21 cellular contexts compared by ENCODE assay signal in genomic region chr5:100043475-100043874, GRCh38.
"Had no signal": no experiment of that assay in that cellular context is flagged by ENCODE, and none has a peak within 500 bp of the region (broad histone marks: within the 10 kb centered on the region; RNA-seq: fewer than 3 reads in every experiment).

No MANE protein-coding gene starts in this region.

- H3K9me3 ChIP-seq: esophagus squamous epithelium, left ventricle myocardium inferior, pancreas, stomach, thoracic aorta, transverse colon had no signal

- H3K4me3 ChIP-seq: esophagus squamous epithelium, left ventricle myocardium inferior, lung, pancreas, stomach, thoracic aorta, transverse colon had no signal

- H3K4me1 ChIP-seq: esophagus squamous epithelium, foreskin keratinocyte, left ventricle myocardium inferior, pancreas, stomach, transverse colon had no signal

- H3K27ac ChIP-seq: esophagus squamous epithelium, foreskin keratinocyte, left ventricle myocardium inferior, pancreas, stomach, thoracic aorta, transverse colon had no signal

- ATAC-seq: foreskin keratinocyte; left cardiac atrium; natural killer cell treated with Interleukin-12 subunit alpha and Interleukin-12 subunit beta and Interleukin-15 and Interleukin-18, amount 100 ng/mL, for 72 hours; pancreas; right cardiac atrium had no signal

- DNase-seq: dermis blood vessel endothelial cell; esophagus squamous epithelium; foreskin keratinocyte; immature natural killer cell; left cardiac atrium; left ventricle myocardium inferior; mesenchymal stem cell; midbrain; occipital lobe; pancreas; right cardiac atrium; small intestine; stimulated activated CD4-positive, alpha-beta T cell treated with anti-CD3 and anti-CD28 coated beads, Interleukin-12 subunit alpha, Interleukin-12 subunit beta, amount 100 ng/mL, for 4 hours; stimulated activated naive CD4-positive, alpha-beta T cell; stomach; substantia nigra; transverse colon had no signal

- H3K36me3 ChIP-seq: esophagus squamous epithelium, left ventricle myocardium inferior, pancreas, stomach, thoracic aorta, transverse colon had no signal

- H3K27me3 ChIP-seq: esophagus squamous epithelium, foreskin keratinocyte, pancreas, stomach, transverse colon had no signal

- FAIRE-seq: keratinocyte, small intestine had no signal
